ENCODE assay signal across 8 cellular contexts in the genomic region with DNA sequence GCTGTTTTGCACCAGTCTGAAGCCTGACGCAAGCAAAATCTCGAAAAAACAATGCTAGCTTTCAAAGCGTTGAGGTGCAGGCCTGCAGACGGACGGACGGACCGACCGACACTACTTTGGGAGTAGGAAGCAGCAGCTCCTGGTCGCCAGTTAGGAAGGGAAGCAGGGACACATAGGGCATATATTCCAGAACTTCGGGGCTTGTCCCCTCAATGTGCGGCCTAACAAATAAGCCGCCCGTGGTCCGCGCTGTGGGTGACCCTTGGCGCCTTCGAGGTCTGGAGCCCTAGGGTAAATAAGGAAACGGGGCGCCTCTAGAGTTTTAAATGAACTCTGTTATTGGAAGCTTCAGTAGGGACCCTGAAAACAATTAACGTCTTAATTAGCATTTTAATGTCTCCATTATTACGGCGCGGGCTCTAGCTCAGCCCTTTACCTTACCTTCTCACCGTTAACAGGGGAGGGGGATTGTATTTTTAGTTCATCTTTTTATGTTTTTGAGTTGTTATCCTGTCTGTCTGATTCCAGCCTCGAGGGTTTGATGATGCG. TPM values are rescaled to one million over a fixed set of nuclear protein-coding genes. Genes with fewer than 3 reads are reported as not detected.
A peak's percentile ranks its signal among the peaks of the same experiment; 100 is the strongest.
DNase-seq lines count a peak whose midpoint lies in the region; ATAC-seq and TF ChIP-seq lines count a peak whose summit lies in the region.

No MANE protein-coding gene starts in this region.

- TF ChIP-seq CTCF in mesothelial cell of epicardium (IDR thresholded peaks at IDR 0.05; ENCODE audit: unreplicated experiment) (no peak), uterus (IDR thresholded peaks at IDR 0.05) (no peak), prostate gland (IDR thresholded peaks at IDR 0.05) (no peak)

- peaks cover 48% of the 10 kb centered on the region for H3K27me3 Mint-ChIP-seq in activated naive CD4-positive, alpha-beta T cell treated with anti-CD3 and anti-CD28 coated beads, Interleukin-2, amount 50 U/mL, for 24 hours
- peaks cover 58% of the 10 kb centered on the region for H3K27me3 Mint-ChIP-seq in central memory CD8-positive, alpha-beta T cell
- H3K27me3 Mint-ChIP-seq in mesothelial cell of epicardium (ENCODE audit: low read depth), result peaks cover 91% of the 10 kb centered on the region

- no peak for ATAC-seq in central memory CD8-positive, alpha-beta T cell (replicated peaks; ENCODE audit: extremely low read depth, poor library complexity, severe bottlenecking)

- H3K27ac Mint-ChIP-seq in activated naive CD4-positive, alpha-beta T cell treated with anti-CD3 and anti-CD28 coated beads, Interleukin-2, amount 50 U/mL, for 24 hours, result no peak overlapping the region
- peak overlapping the region; percentile 66 for H3K27ac Mint-ChIP-seq in central memory CD8-positive, alpha-beta T cell (ENCODE audit: low read depth)
- H3K27ac Mint-ChIP-seq in mesothelial cell of epicardium, result no peak overlapping the region

- no peak for DNase-seq in activated naive CD4-positive, alpha-beta T cell (lab: John Stamatoyannopoulos, UW)
- DNase-seq in central memory CD8-positive, alpha-beta T cell (ENCODE audit: low spot score in 2 of 2), result no peak
- DNase-seq in mesothelial cell of epicardium (ENCODE audit: low spot score in 2 of 2, unreplicated experiment in 2 of 2) (no peak), uterus (no peak), G401 (ENCODE audit: low spot score) (no peak), prostate gland (ENCODE audit: low spot score) (no peak), NCI-H2227 (lab: John Stamatoyannopoulos, UW; ENCODE audit: unreplicated experiment) (no peak)

- peak overlapping the region; percentile 64 to 69 for H3K27ac ChIP-seq in uterus
- H3K27ac ChIP-seq in prostate gland, result peak overlapping the region in 1 of 2 donors; percentile 55

- in situ Hi-C loops in G401 (cut with HindIII; ENCODE audit: low sequenced_read_pairs), result no loop called here

- 64% methylated on average over 26 of the region's 26 CpGs for WGBS in prostate gland

- H3K36me3 ChIP-seq in uterus, result no peaks in the 10 kb centered on the region
- no peaks in the 10 kb centered on the region for H3K36me3 ChIP-seq in prostate gland

- intact Hi-C loops in uterus (cut with DNase I; ENCODE audit: low total_unique reads), result no loop called here
- intact Hi-C loops in prostate gland (cut with DNase I), result loop anchor here (5.0 to 10.0 kb wide), 2 partner anchors 99 to 154 kb away; a partner anchor contains a TSS

- no peaks in the 10 kb centered on the region for H3K9me3 ChIP-seq in uterus
- no peaks in the 10 kb centered on the region for H3K9me3 ChIP-seq in prostate gland

- no peaks in the 10 kb centered on the region for H3K9me3 Mint-ChIP-seq in activated naive CD4-positive, alpha-beta T cell treated with anti-CD3 and anti-CD28 coated beads, Interleukin-2, amount 50 U/mL, for 24 hours
- H3K9me3 Mint-ChIP-seq in central memory CD8-positive, alpha-beta T cell, result no peaks in the 10 kb centered on the region
- peaks cover 7% of the 10 kb centered on the region for H3K9me3 Mint-ChIP-seq in mesothelial cell of epicardium

- H3K36me3 Mint-ChIP-seq in activated naive CD4-positive, alpha-beta T cell treated with anti-CD3 and anti-CD28 coated beads, Interleukin-2, amount 50 U/mL, for 24 hours, result no peaks in the 10 kb centered on the region
- no peaks in the 10 kb centered on the region for H3K36me3 Mint-ChIP-seq in central memory CD8-positive, alpha-beta T cell (ENCODE audit: insufficient read depth)
- peaks cover 3% of the 10 kb centered on the region for H3K36me3 Mint-ChIP-seq in mesothelial cell of epicardium

- H3K4me1 Mint-ChIP-seq in activated naive CD4-positive, alpha-beta T cell treated with anti-CD3 and anti-CD28 coated beads, Interleukin-2, amount 50 U/mL, for 24 hours, result peaks cover 26% of the 10 kb centered on the region
- H3K4me1 Mint-ChIP-seq in central memory CD8-positive, alpha-beta T cell, result peaks cover 16% of the 10 kb centered on the region
- peaks cover 18% of the 10 kb centered on the region for H3K4me1 Mint-ChIP-seq in mesothelial cell of epicardium

- H3K4me1 ChIP-seq in uterus (peaks cover 0 to 5% of the 10 kb centered on the region in 2 donors), prostate gland (replicated peaks) (no peaks in the 10 kb centered on the region)

- H3K4me3 ChIP-seq in uterus (no peak overlapping the region), prostate gland (peak overlapping the region in 1 of 2 donors; percentile 65)

- TF ChIP-seq POLR2A in uterus (IDR thresholded peaks at IDR 0.05) (no peak), prostate gland (IDR thresholded peaks at IDR 0.05) (no peak)

- H3K4me3 Mint-ChIP-seq in activated naive CD4-positive, alpha-beta T cell treated with anti-CD3 and anti-CD28 coated beads, Interleukin-2, amount 50 U/mL, for 24 hours, result peak overlapping the region; percentile 73
- peak overlapping the region; percentile 71 for H3K4me3 Mint-ChIP-seq in central memory CD8-positive, alpha-beta T cell
- H3K4me3 Mint-ChIP-seq in mesothelial cell of epicardium, result peak overlapping the region; percentile 43

- H3K27me3 ChIP-seq in uterus (peaks cover 0 to 27% of the 10 kb centered on the region in 2 donors), prostate gland (replicated peaks; ENCODE audit: insufficient read depth) (no peaks in the 10 kb centered on the region)

RNA-seq across cellular contexts. Expression of a gene that starts 1.4 kb away (rescaled TPM):
- total RNA-seq in mesothelial cell of epicardium, result 0.13 to 0.31 TPM in 2 of 3 replicates, not detected in the other
- total RNA-seq in uterus, result 10 to 100 TPM in 2 of 4 donors, 1 to 10 TPM in 2; 6.1 to 33.2 (median 12.4) TPM
- 0.54 and 0.98 TPM in 2 replicates for total RNA-seq in G401 (2014; rRNA removed; shearing (Covaris generic))
- 1 to 10 TPM; 3.0 to 6.6 TPM for total RNA-seq in prostate gland
